Comparison of ENCODE assay signal across 10 cellular contexts in genomic region chr10:71737356-71738172, GRCh38. TPM values are rescaled to one million over a fixed set of nuclear protein-coding genes. Genes with fewer than 3 reads are reported as not detected.
DNase-seq lines count a peak whose midpoint lies in the region; ATAC-seq and TF ChIP-seq lines count a peak whose summit lies in the region.
"Had no signal": no experiment of that assay in that cellular context is flagged by ENCODE, and none has a peak within 500 bp of the region (broad histone marks: within the 10 kb centered on the region; RNA-seq: fewer than 3 reads in every experiment).

No MANE protein-coding gene starts in this region.

- H3K4me1 ChIP-seq in esophagus squamous epithelium, result peaks cover 45 to 83% (median 57%) of the 10 kb centered on the region in 3 donors
- H3K4me1 ChIP-seq in Caco-2, result peaks cover 7% of the 10 kb centered on the region

- no TSS peak for BruUV-seq in Caco-2 (replicated peaks; lab: Mats Ljungman, UMichigan)

- H3K36me3 ChIP-seq in esophagus squamous epithelium, result no peaks in the 10 kb centered on the region
- no peaks in the 10 kb centered on the region for H3K36me3 ChIP-seq in MG63
- no peaks in the 10 kb centered on the region for H3K36me3 ChIP-seq in Caco-2 (ENCODE audit: control insufficient read depth, insufficient read depth, low read length)

- H3K9me3 ChIP-seq in esophagus squamous epithelium (no peaks in the 10 kb centered on the region), MG63 (no peaks in the 10 kb centered on the region), Caco-2 (peaks cover 1% of the 10 kb centered on the region; the same call in 1 of the 2 replicates)

- intact Hi-C loops in activated B cell treated with CpG ODN at 0.5 μM for 24 hours (cut with micrococcal nuclease), result no loop called here
- intact Hi-C loops in esophagus squamous epithelium (cut with DNase I), result no loop called here
- intact Hi-C loops in Caco-2 (cut with micrococcal nuclease; ENCODE audit: unreplicated experiment), result no loop called here

- peak; percentile 44 to 65 for DNase-seq in activated CD4-positive, alpha-beta T cell treated with anti-CD3 and anti-CD28 coated beads for 4 hours
- DNase-seq in activated CD4-positive, alpha-beta T cell treated with anti-CD3 and anti-CD28 coated beads, Interleukin-2, amount 50 U/mL, for 1 hour, result no peak
- no peak for DNase-seq in activated B cell treated with CpG ODN at 0.5 μM for 24 hours
- no peak for DNase-seq in esophagus squamous epithelium (lab: John Stamatoyannopoulos, UW)
- no peak for DNase-seq in stimulated activated naive B cell treated with anti-CD40 and anti-IgM and Interleukin-4, amounts not matched to agents 10 μg/mL and 1 μg/mL and 100 μg/mL, for 72 hours
- DNase-seq in MG63, result no peak
- no peak for DNase-seq in Caco-2
- DNase-seq in NCI-H526 treated with DMSO at 0.1 percent for 48 hours (lab: John Stamatoyannopoulos, UW), result no peak
- DNase-seq: activated effector memory CD4-positive, alpha-beta T cell treated with Interleukin-2 at 50 U/mL for 16 hours; effector CD4-positive, alpha-beta T cell had no signal

- POLR2A ChIA-PET in activated B cell treated with CpG ODN at 0.5 μM for 24 hours (lab: Charles Lee), result interaction anchor here (0.9 to 1.1 kb wide), 3 partner anchors 10 to 29 kb away, joined by 3 to 7 read pairs (median 3); no protein-coding TSS in a partner anchor
- POLR2A ChIA-PET in Caco-2 (lab: Charles Lee), result interaction anchor here (0.6 kb wide), 1 partner anchor 28 kb away, joined by 3 read pairs; no protein-coding TSS in a partner anchor

- H3K27ac ChIP-seq in esophagus squamous epithelium, result peak overlapping the region; percentile 75 to 89 (median 78)

- ATAC-seq in activated B cell treated with CpG ODN at 0.5 μM for 24 hours (ENCODE audit: low read depth), result no peak
- ATAC-seq in stimulated activated naive B cell treated with anti-CD40 and anti-IgM and Interleukin-4, amounts not matched to agents 10 μg/mL and 1 μg/mL and 100 μg/mL, for 72 hours (replicated peaks), result peak; percentile 35 to 40

- H3K4me3 ChIP-seq in esophagus squamous epithelium, result no peak overlapping the region
- no peak overlapping the region for H3K4me3 ChIP-seq in MG63
- H3K4me3 ChIP-seq in Caco-2 (ENCODE audit: low read depth, low read length), result no peak overlapping the region

- H3K36me3 Mint-ChIP-seq in activated B cell treated with CpG ODN at 0.5 μM for 24 hours (ENCODE audit: low read depth), result no peaks in the 10 kb centered on the region
- no peaks in the 10 kb centered on the region for H3K36me3 Mint-ChIP-seq in stimulated activated naive B cell treated with anti-CD40 and anti-IgM and Interleukin-4, amounts not matched to agents 10 μg/mL and 1 μg/mL and 100 μg/mL, for 72 hours
- no peaks in the 10 kb centered on the region for H3K36me3 Mint-ChIP-seq in Caco-2 (ENCODE audit: insufficient read depth, unreplicated experiment)

- WGBS in esophagus squamous epithelium, 2 donors, result 61 to 65% methylated on average over 12 of the region's 12 CpGs

- H3K9me3 Mint-ChIP-seq in activated B cell treated with CpG ODN at 0.5 μM for 24 hours (no peaks in the 10 kb centered on the region), Caco-2 (ENCODE audit: unreplicated experiment) (no peaks in the 10 kb centered on the region)
- H3K9me3 Mint-ChIP-seq in stimulated activated naive B cell treated with anti-CD40 and anti-IgM and Interleukin-4, amounts not matched to agents 10 μg/mL and 1 μg/mL and 100 μg/mL, for 72 hours, result no peaks in the 10 kb centered on the region

- H3K4me1 Mint-ChIP-seq in activated B cell treated with CpG ODN at 0.5 μM for 24 hours (peaks cover 80% of the 10 kb centered on the region), Caco-2 (ENCODE audit: low read depth, unreplicated experiment) (no peaks in the 10 kb centered on the region)
- peaks cover 69 to 87% of the 10 kb centered on the region in 2 donors for H3K4me1 Mint-ChIP-seq in stimulated activated naive B cell treated with anti-CD40 and anti-IgM and Interleukin-4, amounts not matched to agents 10 μg/mL and 1 μg/mL and 100 μg/mL, for 72 hours

- no peaks in the 10 kb centered on the region for H3K27me3 ChIP-seq in esophagus squamous epithelium
- H3K27me3 ChIP-seq in MG63, result no peaks in the 10 kb centered on the region
- no peaks in the 10 kb centered on the region for H3K27me3 ChIP-seq in Caco-2 (replicated peaks; ENCODE audit: control insufficient read depth, insufficient read depth, low read length)

- TF ChIP-seq CTCF in activated B cell treated with CpG ODN at 0.5 μM for 24 hours (IDR thresholded peaks at IDR 0.05), result no peak
- TF ChIP-seq CTCF in esophagus squamous epithelium (IDR thresholded peaks at IDR 0.05), result no peak
- TF ChIP-seq CTCF in Caco-2 (IDR thresholded peaks at IDR 0.05; ENCODE audit: insufficient read depth in 1 of 2, low read depth in 1 of 2, low read length in 1 of 2, severe bottlenecking in 1 of 2, unreplicated experiment in 1 of 2), result no peak

- no peaks in the 10 kb centered on the region for H3K27me3 Mint-ChIP-seq in activated B cell treated with CpG ODN at 0.5 μM for 24 hours
- no peaks in the 10 kb centered on the region for H3K27me3 Mint-ChIP-seq in stimulated activated naive B cell treated with anti-CD40 and anti-IgM and Interleukin-4, amounts not matched to agents 10 μg/mL and 1 μg/mL and 100 μg/mL, for 72 hours
- no peaks in the 10 kb centered on the region for H3K27me3 Mint-ChIP-seq in Caco-2 (ENCODE audit: insufficient read depth, unreplicated experiment)

- no peak for TF ChIP-seq POLR2A in esophagus squamous epithelium (IDR thresholded peaks at IDR 0.05)

- CTCF ChIA-PET in activated B cell treated with CpG ODN at 0.5 μM for 24 hours (lab: Charles Lee) (no interaction called here), Caco-2 (lab: Charles Lee) (no interaction called here)

- no peak overlapping the region for H3K4me3 Mint-ChIP-seq in activated B cell treated with CpG ODN at 0.5 μM for 24 hours
- no peak overlapping the region for H3K4me3 Mint-ChIP-seq in stimulated activated naive B cell treated with anti-CD40 and anti-IgM and Interleukin-4, amounts not matched to agents 10 μg/mL and 1 μg/mL and 100 μg/mL, for 72 hours
- no peak overlapping the region for H3K4me3 Mint-ChIP-seq in Caco-2 (ENCODE audit: unreplicated experiment)

- H3K27ac Mint-ChIP-seq in activated B cell treated with CpG ODN at 0.5 μM for 24 hours, result peak overlapping the region; percentile 79
- peak overlapping the region; percentile 84 for H3K27ac Mint-ChIP-seq in stimulated activated naive B cell treated with anti-CD40 and anti-IgM and Interleukin-4, amounts not matched to agents 10 μg/mL and 1 μg/mL and 100 μg/mL, for 72 hours
- H3K27ac Mint-ChIP-seq in Caco-2 (ENCODE audit: unreplicated experiment), result no peak overlapping the region

RNA-seq across cellular contexts. Expression of gene C10orf105, which starts 18.0 kb away (rescaled TPM):
- total RNA-seq in activated B cell treated with CpG ODN at 0.5 μM for 24 hours (not detected in 2 replicates), esophagus squamous epithelium (under 1 TPM in 2 of 4 donors, not detected in 2; under 0.01 to 0.15 TPM), Caco-2 (2022) (not detected in 2 replicates)
- total RNA-seq in MG63 (2014; rRNA removed; shearing (Covaris generic); ENCODE audit: low replicate concordance), result not detected in 2 replicates

RNA-seq across cellular contexts. Expression of gene VSIR, which starts 35.8 kb away (rescaled TPM):
- total RNA-seq in activated B cell treated with CpG ODN at 0.5 μM for 24 hours (20.9 and 21.4 TPM in 2 replicates), esophagus squamous epithelium (10 to 100 TPM; 34.1 to 51.7 (median 44.8) TPM), Caco-2 (2022) (41.9 and 44.0 TPM in 2 replicates)
- 36.0 and 87.8 TPM in 2 replicates for total RNA-seq in MG63 (2014; rRNA removed; shearing (Covaris generic); ENCODE audit: low replicate concordance)

Comparison
In these comparisons a context has a peak if more than half of its experiments do, and no peak if none do; other contexts are left out.
1. DNase-seq: peak in activated CD4-positive, alpha-beta T cell treated with anti-CD3 and anti-CD28 coated beads for 4 hours (2 of 2); none in activated CD4-positive, alpha-beta T cell treated with anti-CD3 and anti-CD28 coated beads, Interleukin-2, amount 50 U/mL, for 1 hour (single experiment), activated B cell treated with CpG ODN at 0.5 μM for 24 hours (single experiment), esophagus squamous epithelium (single experiment), stimulated activated naive B cell treated with anti-CD40 and anti-IgM and Interleukin-4, amounts not matched to agents 10 μg/mL and 1 μg/mL and 100 μg/mL, for 72 hours (single experiment), MG63 (single experiment), Caco-2 (0 of 2) and NCI-H526 treated with DMSO at 0.1 percent for 48 hours (single experiment).